In the genomic region with DNA sequence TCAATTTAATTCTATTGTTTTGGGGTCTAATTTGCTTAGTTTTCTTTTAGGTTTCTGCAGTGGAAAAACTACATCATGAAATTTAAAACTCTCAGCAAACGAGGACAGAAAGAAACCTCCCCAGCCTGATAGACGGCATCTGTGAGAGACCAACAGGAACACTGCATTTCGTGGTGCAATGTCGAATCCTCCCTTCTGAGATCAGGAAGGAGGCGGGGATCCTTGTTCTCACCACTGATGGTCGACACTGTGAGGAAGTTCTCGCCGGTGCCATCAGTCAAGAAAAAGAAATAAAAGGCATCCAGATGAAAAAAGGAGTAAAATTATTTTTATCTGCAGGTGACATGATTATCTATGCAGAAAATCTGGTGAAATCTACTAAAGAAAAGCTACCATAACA, we compare ENCODE assay signal across 10 cellular contexts. TPM values are rescaled to one million over a fixed set of nuclear protein-coding genes. Genes with fewer than 3 reads are reported as not detected.
DNase-seq lines count a peak whose midpoint lies in the region; ATAC-seq, FAIRE-seq and TF ChIP-seq lines count a peak whose summit lies in the region.
"Had no signal": no experiment of that assay in that cellular context is flagged by ENCODE, and none has a peak within 500 bp of the region (broad histone marks: within the 10 kb centered on the region; RNA-seq: fewer than 3 reads in every experiment).

No MANE protein-coding gene starts in this region.

- no peak overlapping the region for H2AFZ ChIP-seq in OCI-LY3 (ENCODE audit: low read depth, low read length)

- H3K36me3 ChIP-seq in OCI-LY3 (replicated peaks; ENCODE audit: low read depth, low read length) (peaks cover 7% of the 10 kb centered on the region), sigmoid colon (peaks cover 9 to 29% (median 14%) of the 10 kb centered on the region in 4 donors)

- WGBS in sigmoid colon, 2 donors: 35 to 73% methylated on average over 8 of the region's 8 CpGs

- no peak for TF ChIP-seq EP300 in sigmoid colon (IDR thresholded peaks at IDR 0.05)

- peak; percentile 17 for FAIRE-seq in GM12892 (lab: Jason Lieb, UNC)

- no peak for ATAC-seq in left colon

- H3K79me2 ChIP-seq in OCI-LY3 (ENCODE audit: low read length): peaks cover 64% of the 10 kb centered on the region

- peaks cover 59% of the 10 kb centered on the region for H4K20me1 ChIP-seq in OCI-LY3 (ENCODE audit: insufficient read depth, low read length)

- H3K9ac ChIP-seq in OCI-LY3 (ENCODE audit: low read length): no peak overlapping the region

- peaks cover 15% of the 10 kb centered on the region for H3K4me1 ChIP-seq in OCI-LY3 (ENCODE audit: low read length)
- peaks cover 0 to 8% (median 2%) of the 10 kb centered on the region in 4 donors for H3K4me1 ChIP-seq in sigmoid colon

- H3K9me3 ChIP-seq in OCI-LY3 (ENCODE audit: insufficient read depth, low read length) (0 out of 2 replicates have a peak, but pooled peaks cover 4% of the 10 kb centered on the region), sigmoid colon (no peaks in the 10 kb centered on the region)

- H3K27ac ChIP-seq in OCI-LY3 (ENCODE audit: low read length) (no peak overlapping the region), sigmoid colon (no peak overlapping the region)
- H3K27ac ChIP-seq: epithelial cell of prostate had no signal

- no peaks in the 10 kb centered on the region for H3K27me3 ChIP-seq in OCI-LY3 (ENCODE audit: low read depth, low read length)
- no peaks in the 10 kb centered on the region for H3K27me3 ChIP-seq in sigmoid colon

- TF ChIP-seq CTCF in OCI-LY3 (IDR thresholded peaks at IDR 0.05; ENCODE audit: low read depth, low read length) (no peak), sigmoid colon (IDR thresholded peaks at IDR 0.05) (no peak)

- H3K4me3 ChIP-seq in OCI-LY3 (ENCODE audit: low read length): peak overlapping the region; percentile 74
- H3K4me3 ChIP-seq in sigmoid colon: no peak overlapping the region

- peak overlapping the region; percentile 100 for H3K4me2 ChIP-seq in OCI-LY3 (ENCODE audit: low read length)

- TF ChIP-seq POLR2A in GM12892 (IDR thresholded peaks at IDR 0.05; ENCODE audit: low read depth, low read length): no peak
- TF ChIP-seq POLR2A in sigmoid colon (IDR thresholded peaks at IDR 0.05): no peak

- intact Hi-C loops in sigmoid colon (cut with DNase I): no loop called here
- intact Hi-C loops in left colon (cut with DNase I, micrococcal nuclease): no loop called here

- no peak for DNase-seq in GM12892 (ENCODE audit: insufficient read length)
- peak; percentile 31 for DNase-seq in dermis blood vessel endothelial cell
- DNase-seq in sigmoid colon: peak; percentile 56
- DNase-seq in SW480 (ENCODE audit: low spot score): no peak
- no peak for DNase-seq in left colon
- no peak for DNase-seq in hepatic stellate cell (ENCODE audit: low spot score)
- DNase-seq: NCI-H1417 treated with DMSO at 0.1 percent for 48 hours, SHP77 treated with DMSO at 0.1 percent for 48 hours had no signal

RNA-seq across cellular contexts. Expression of gene GAK, which starts 16.5 kb away (rescaled TPM):
- polyA plus RNA-seq in GM12892 (2012; ENCODE audit: missing spikeins): 35.2 TPM
- total RNA-seq in dermis blood vessel endothelial cell (76.1 and 93.5 TPM in 2 replicates), sigmoid colon (100 to 1,000 TPM in 1 of 4 donors, 10 to 100 TPM in 3; 40.8 to 494 (median 60.4) TPM), left colon (100 to 1,000 TPM; 197 to 265 TPM)
- 100 to 1,000 TPM; 124 to 276 (median 150) TPM for polyA plus RNA-seq in sigmoid colon

RNA-seq across cellular contexts. Expression of gene TMEM175, which starts 16.7 kb away (rescaled TPM):
- polyA plus RNA-seq in GM12892 (2012; ENCODE audit: missing spikeins): 12.8 TPM
- total RNA-seq in dermis blood vessel endothelial cell: 12.6 and 13.5 TPM in 2 replicates
- total RNA-seq in sigmoid colon: 10 to 100 TPM; 19.3 to 42.6 (median 32.6) TPM
- polyA plus RNA-seq in sigmoid colon: 10 to 100 TPM in 2 of 3 donors, 1 to 10 TPM in 1; 4.6 to 34.5 (median 12.6) TPM
- total RNA-seq in left colon: 10 to 100 TPM; 21.4 to 28.6 TPM

RNA-seq across cellular contexts. Expression of gene DGKQ, which starts 57.8 kb away (rescaled TPM):
- 1.3 TPM for polyA plus RNA-seq in GM12892 (2012; ENCODE audit: missing spikeins)
- 28.2 and 28.9 TPM in 2 replicates for total RNA-seq in dermis blood vessel endothelial cell
- total RNA-seq in sigmoid colon: 1 to 10 TPM; 3.5 to 8.9 (median 5.1) TPM
- polyA plus RNA-seq in sigmoid colon: 10 to 100 TPM; 19.8 to 26.2 (median 23.6) TPM
- total RNA-seq in left colon: 10 to 100 TPM; 47.8 to 49.6 TPM

Comparison
In these comparisons a context has a peak if more than half of its experiments do, and no peak if none do; other contexts are left out.
1. DNase-seq: peak in dermis blood vessel endothelial cell (single experiment) and sigmoid colon (single experiment); none in GM12892 (single experiment), SW480 (single experiment), left colon (0 of 2) and hepatic stellate cell (single experiment).